1 cellular context compared by ENCODE assay signal in genomic region chr7:70104243-70104642, GRCh38.
TF ChIP-seq lines count a peak whose summit lies in the region.

No MANE protein-coding gene starts in this region.

TF ChIP-seq in SK-N-SH, 30 proteins besides CTCF, POLR2A, EP300 and RAD21 (continued from another document):
- TF ChIP-seq PBX3 (IDR thresholded peaks at IDR 0.05) (0 out of 2 replicates have a peak, but pooled peaks have one; percentile 4), EZH2phosphoT487 (IDR thresholded peaks at IDR 0.05; ENCODE audit: borderline replicate concordance, low read depth) (no peak), ELF1 (IDR thresholded peaks at IDR 0.05) (no peak)
